Comparison of ENCODE assay signal across 8 cellular contexts in the genomic region with DNA sequence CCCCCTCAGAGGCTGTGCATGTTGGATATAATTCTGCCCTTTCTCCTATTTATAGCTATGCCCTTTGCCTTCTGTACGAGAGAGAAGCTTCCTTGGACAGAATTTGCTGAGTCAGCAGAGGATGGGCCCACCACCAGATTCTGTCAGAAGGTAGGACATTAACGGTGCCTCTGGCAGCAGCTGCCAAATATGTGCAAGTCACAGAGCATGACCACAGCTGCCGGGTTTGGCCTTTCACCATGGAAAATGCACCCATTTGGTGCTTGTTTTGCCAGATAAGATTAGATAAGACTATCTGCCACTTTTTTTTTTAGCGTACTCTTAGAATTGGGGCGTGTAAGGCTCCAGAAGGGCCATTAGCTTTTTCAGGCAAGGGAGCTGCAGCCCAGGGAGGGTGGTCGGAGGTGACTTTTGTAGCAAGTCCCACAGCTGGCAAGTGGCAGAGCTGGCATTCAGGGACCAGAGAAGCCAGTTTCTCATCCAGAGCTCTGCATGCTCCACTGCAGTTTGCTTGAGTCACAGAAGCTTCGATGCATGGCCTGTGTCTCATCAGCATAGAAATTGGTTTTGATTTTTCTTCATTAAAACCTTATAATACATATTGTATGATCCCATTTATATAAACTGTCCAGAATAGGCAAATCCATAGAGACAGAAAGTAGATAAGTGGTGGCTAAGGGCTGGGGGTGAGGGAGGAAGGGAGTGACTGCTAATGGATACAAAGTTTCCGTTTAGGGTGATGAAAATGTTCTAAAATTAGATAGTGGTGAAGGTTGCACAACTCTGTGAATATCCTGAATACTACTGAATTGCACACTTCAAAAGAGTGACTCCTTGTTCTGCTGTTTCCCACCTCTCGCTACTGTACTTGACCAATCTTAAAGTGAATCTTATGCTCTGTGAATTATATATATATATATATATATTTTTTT. TPM values are rescaled to one million over a fixed set of nuclear protein-coding genes. Genes with fewer than 3 reads are reported as not detected.
DNase-seq lines count a peak whose midpoint lies in the region; ATAC-seq and TF ChIP-seq lines count a peak whose summit lies in the region.

No MANE protein-coding gene starts in this region.

- ATAC-seq in left colon = peak; percentile 9
- ATAC-seq in GM21619 (IDR thresholded peaks at IDR 0.05; ENCODE audit: unreplicated experiment) = no peak

- H3K27ac ChIP-seq in 22Rv1 (peak overlapping the region; percentile 39; the same call in 1 of the 2 replicates), VCaP (peak overlapping the region; percentile 50)

- DNase-seq in HT1080 (ENCODE audit: low read depth) (peak; percentile 50), left colon (no peak), NCI-H1092 treated with DMSO at 0.1 percent for 48 hours (lab: John Stamatoyannopoulos, UW) (no peak)
- DNase-seq in stimulated activated CD4-positive, alpha-beta T cell treated with anti-CD3 and anti-CD28 coated beads, Interleukin-4, amount 100 ng/mL, for 1 hour = no peak
- DNase-seq in stimulated activated CD4-positive, alpha-beta T cell treated with anti-CD3 and anti-CD28 coated beads, Interleukin-2, amount 100 ng/mL, for 24 hours = no peak

- intact Hi-C loops in left colon (cut with DNase I, micrococcal nuclease) = loop anchor here in 1 of 2 donors (10.0 kb wide), 1 partner anchor 86 kb away; the partner anchor contains the start of gene ADORA2A

- TF ChIP-seq CTCF in 22Rv1 (IDR thresholded peaks at IDR 0.05) (no peak), VCaP (conservative IDR thresholded peaks at IDR 0.05) (no peak)

RNA-seq across cellular contexts. Expression of gene UPB1, which starts 15.8 kb away (rescaled TPM):
- total RNA-seq in HT1080 (2014; rRNA removed; shearing (Covaris generic)) = not detected in 2 replicates
- 0.05 and 0.15 TPM in 2 replicates for polyA plus RNA-seq in HT1080 (2015; cell fraction: cytosol; rRNA removed)
- polyA plus RNA-seq in HT1080 (2015; cell fraction: nucleus; rRNA removed) = 0.14 and 0.45 TPM in 2 replicates
- under 1 TPM in 1 of 2 donors, not detected in 1; 0.08 TPM for total RNA-seq in left colon

RNA-seq across cellular contexts. Expression of gene GUCD1, which starts 44.0 kb away (rescaled TPM):
- total RNA-seq in HT1080 (2014; rRNA removed; shearing (Covaris generic)) = 167 and 172 TPM in 2 replicates
- polyA plus RNA-seq in HT1080 (2015; cell fraction: cytosol; rRNA removed) = 52.2 and 65.9 TPM in 2 replicates
- polyA plus RNA-seq in HT1080 (2015; cell fraction: nucleus; rRNA removed) = 37.3 and 39.5 TPM in 2 replicates
- 100 to 1,000 TPM; 219 to 241 TPM for total RNA-seq in left colon

RNA-seq across cellular contexts. Expression of gene SNRPD3, which starts 44.8 kb away (rescaled TPM):
- total RNA-seq in HT1080 (2014; rRNA removed; shearing (Covaris generic)) = 278 and 339 TPM in 2 replicates
- polyA plus RNA-seq in HT1080 (2015; cell fraction: cytosol; rRNA removed) = 284 and 330 TPM in 2 replicates
- 122 and 135 TPM in 2 replicates for polyA plus RNA-seq in HT1080 (2015; cell fraction: nucleus; rRNA removed)
- 10 to 100 TPM; 60.3 to 70.8 TPM for total RNA-seq in left colon
